18 cellular contexts compared by ENCODE assay signal in the genomic region with DNA sequence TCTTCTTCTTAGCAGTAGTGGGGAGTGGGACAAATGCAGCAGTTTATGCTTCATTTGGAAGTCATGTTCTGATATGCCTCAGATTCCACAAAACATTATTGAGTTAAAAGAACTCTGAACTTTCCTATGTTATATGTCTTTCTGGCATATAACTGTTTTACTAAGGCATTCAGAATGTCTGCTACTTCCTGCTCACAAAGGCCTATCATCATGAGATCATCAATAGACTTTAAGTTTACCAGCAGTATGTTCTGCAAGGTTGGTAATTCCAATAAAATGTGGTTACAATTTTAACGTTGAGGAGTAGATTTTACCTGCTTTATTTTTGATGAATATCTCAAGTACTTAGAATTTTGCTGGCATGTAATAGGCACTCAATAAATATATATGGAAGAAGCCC.
"Had no signal": no experiment of that assay in that cellular context is flagged by ENCODE, and none has a peak within 500 bp of the region (broad histone marks: within the 10 kb centered on the region; RNA-seq: fewer than 3 reads in every experiment).

No MANE protein-coding gene starts in this region.

- H3K27me3 ChIP-seq: body of pancreas had no signal

- H3K27me3 Mint-ChIP-seq: activated CD8-positive, alpha-beta T cell treated with anti-CD3 and anti-CD28 coated beads for 36 hours; activated naive CD8-positive, alpha-beta T cell treated with anti-CD3 and anti-CD28 coated beads, Interleukin-2, amount 10 ng/mL, durations not matched to agents 7 days and 5 days; central memory CD8-positive, alpha-beta T cell had no signal

- H3K36me3 Mint-ChIP-seq: activated naive CD8-positive, alpha-beta T cell treated with anti-CD3 and anti-CD28 coated beads, Interleukin-2, amount 10 ng/mL, durations not matched to agents 7 days and 5 days had no signal

- H3K9me3 ChIP-seq: body of pancreas had no signal

- DNase-seq: activated CD4-positive, alpha-beta T cell treated with anti-CD3 and anti-CD28 coated beads for 4 hours; activated CD8-positive, alpha-beta memory T cell treated with anti-CD3 and anti-CD28 coated beads, Interleukin-2, amount 50 U/mL, for 48 hours; activated CD8-positive, alpha-beta T cell treated with anti-CD3 and anti-CD28 coated beads for 36 hours; activated naive CD4-positive, alpha-beta T cell treated with anti-CD3 and anti-CD28 coated beads, Interleukin-2, amount 50 U/mL, for 16 hours; activated naive CD8-positive, alpha-beta T cell treated with anti-CD3 and anti-CD28 coated beads, Interleukin-2, amount 10 ng/mL, durations not matched to agents 7 days and 5 days; activated T-cell treated with anti-CD3 and anti-CD28 coated beads, Interleukin-2, amount 50 U/mL, for 1 hour; aorta; body of pancreas; Kasumi-1; KBM-7; NCI-H1048; NCI-H1930; NCI-H510A treated with DMSO at 0.1 percent for 48 hours; PC-3; SHP77 treated with DMSO at 0.1 percent for 48 hours had no signal

- H3K4me3 ChIP-seq: body of pancreas had no signal

- ATAC-seq: activated CD4-positive, CD25-positive, alpha-beta regulatory T cell treated with anti-CD3 and anti-CD28 coated beads, Interleukin-2, amount 50 U/mL, for 24 hours; activated CD8-positive, alpha-beta T cell treated with anti-CD3 and anti-CD28 coated beads for 36 hours; body of pancreas; PC-3 had no signal

- H3K4me1 Mint-ChIP-seq: central memory CD8-positive, alpha-beta T cell had no signal

- H3K9me3 Mint-ChIP-seq: activated CD8-positive, alpha-beta T cell treated with anti-CD3 and anti-CD28 coated beads for 36 hours; central memory CD8-positive, alpha-beta T cell; T-helper 1 cell treated with Interleukin-12 subunit alpha and Interleukin-12 subunit beta and Interleukin-4 antibody, amounts not matched to agents 30 μg/mL and 1 μg/mL, for 36 hours had no signal

- H3K27ac ChIP-seq: body of pancreas had no signal

- H3K4me3 Mint-ChIP-seq: activated CD8-positive, alpha-beta T cell treated with anti-CD3 and anti-CD28 coated beads for 36 hours; activated naive CD8-positive, alpha-beta T cell treated with anti-CD3 and anti-CD28 coated beads, Interleukin-2, amount 10 ng/mL, durations not matched to agents 7 days and 5 days; central memory CD8-positive, alpha-beta T cell; T-helper 1 cell treated with Interleukin-12 subunit alpha and Interleukin-12 subunit beta and Interleukin-4 antibody, amounts not matched to agents 30 μg/mL and 1 μg/mL, for 36 hours had no signal

- H3K4me1 ChIP-seq: body of pancreas had no signal

- H3K27ac Mint-ChIP-seq: activated CD8-positive, alpha-beta T cell treated with anti-CD3 and anti-CD28 coated beads for 36 hours; activated naive CD8-positive, alpha-beta T cell treated with anti-CD3 and anti-CD28 coated beads, Interleukin-2, amount 10 ng/mL, durations not matched to agents 7 days and 5 days; T-helper 1 cell treated with Interleukin-12 subunit alpha and Interleukin-12 subunit beta and Interleukin-4 antibody, amounts not matched to agents 30 μg/mL and 1 μg/mL, for 36 hours had no signal
